Comparison of ENCODE assay signal across 1 cellular context in genomic region chr3:120469440-120470415, GRCh38.
TF ChIP-seq lines count a peak whose summit lies in the region.

No MANE protein-coding gene starts in this region.

TF ChIP-seq in K562, 482 proteins besides CTCF, POLR2A, EP300 and RAD21 (continued from another document and continues in another):
- no peak for TF ChIP-seq ETV6 (IDR thresholded peaks at IDR 0.05; ENCODE audit: borderline replicate concordance in 1 of 2, low read depth in 2 of 2, low read length in 1 of 2)
- TF ChIP-seq ETV6 (CRISPR knock-in tag; IDR thresholded peaks at IDR 0.05; ENCODE audit: borderline replicate concordance): no peak
- TF ChIP-seq SIRT6 (IDR thresholded peaks at IDR 0.05; ENCODE audit: low read depth, low read length): no peak
- TF ChIP-seq ZNF282 (CRISPR knock-in tag; IDR thresholded peaks at IDR 0.05): no peak
- TF ChIP-seq ZBTB34 (CRISPR knock-in tag; IDR thresholded peaks at IDR 0.05): no peak
- TF ChIP-seq NR4A1 (CRISPR knock-in tag; IDR thresholded peaks at IDR 0.05): no peak
- peak; percentile 48; the same call in 1 of the 2 replicates for TF ChIP-seq NR4A1 (tag; IDR thresholded peaks at IDR 0.05)
- TF ChIP-seq NR3C1 (CRISPR knock-in tag; IDR thresholded peaks at IDR 0.05): no peak
- TF ChIP-seq ZNF263 (CRISPR knock-in tag; IDR thresholded peaks at IDR 0.05; ENCODE audit: borderline replicate concordance): no peak
- no peak for TF ChIP-seq POLR2AphosphoS2 (IDR thresholded peaks at IDR 0.05; ENCODE audit: low read length)
- no peak for TF ChIP-seq THAP7 (CRISPR knock-in tag; IDR thresholded peaks at IDR 0.05)
- no peak for TF ChIP-seq MAX (CRISPR knock-in tag; IDR thresholded peaks at IDR 0.05)
- no peak for TF ChIP-seq TCF3 (CRISPR knock-in tag; IDR thresholded peaks at IDR 0.05)
- TF ChIP-seq POLR2B (IDR thresholded peaks at IDR 0.05; ENCODE audit: low read depth, partially characterized antibody): no peak
- no peak for TF ChIP-seq PHB (CRISPR knock-in tag; IDR thresholded peaks at IDR 0.05)
- no peak for TF ChIP-seq ERF (CRISPR knock-in tag; IDR thresholded peaks at IDR 0.05)
- no peak for TF ChIP-seq FOXJ3 (CRISPR knock-in tag; IDR thresholded peaks at IDR 0.05)
- TF ChIP-seq GATA2 (CRISPR knock-in tag; IDR thresholded peaks at IDR 0.05): no peak
- no peak for TF ChIP-seq PPARD (CRISPR knock-in tag; IDR thresholded peaks at IDR 0.05)
- TF ChIP-seq MYNN (IDR thresholded peaks at IDR 0.05): no peak
- no peak for TF ChIP-seq MYNN (CRISPR knock-in tag; IDR thresholded peaks at IDR 0.05)
- no peak for TF ChIP-seq RBM17 (IDR thresholded peaks at IDR 0.05; ENCODE audit: borderline replicate concordance, low read depth, low read length)
- TF ChIP-seq ZBTB12 (CRISPR knock-in tag; IDR thresholded peaks at IDR 0.05): no peak
- no peak for TF ChIP-seq SMAD2 (IDR thresholded peaks at IDR 0.05; ENCODE audit: low read depth, low read length)
- TF ChIP-seq CUX1 (CRISPR knock-in tag; IDR thresholded peaks at IDR 0.05): no peak
- no peak for TF ChIP-seq ATF1 (CRISPR knock-in tag; IDR thresholded peaks at IDR 0.05)
- TF ChIP-seq ATF1 (tag; IDR thresholded peaks at IDR 0.05): no peak
- 0 out of 2 replicates have a peak, but pooled peaks have one; percentile 25 for TF ChIP-seq ZNF766 (CRISPR knock-in tag; conservative IDR thresholded peaks at IDR 0.05)
- no peak for TF ChIP-seq NCOA1 (IDR thresholded peaks at IDR 0.05; ENCODE audit: low read depth)
- no peak for TF ChIP-seq SIN3B (IDR thresholded peaks at IDR 0.05; ENCODE audit: low read depth)
- TF ChIP-seq ATF3 (IDR thresholded peaks at IDR 0.05): no peak
- no peak for TF ChIP-seq ATF3 (CRISPR knock-in tag; conservative IDR thresholded peaks at IDR 0.05)
- no peak for TF ChIP-seq TCF15 (CRISPR knock-in tag; IDR thresholded peaks at IDR 0.05)
- no peak for TF ChIP-seq KDM4B (IDR thresholded peaks at IDR 0.05; ENCODE audit: borderline replicate concordance in 2 of 2, low read depth in 1 of 2)
- TF ChIP-seq EP400 (IDR thresholded peaks at IDR 0.05): no peak
- no peak for TF ChIP-seq POLR2H (tag; IDR thresholded peaks at IDR 0.05; ENCODE audit: low read depth)
- peak; percentile 86 for TF ChIP-seq ZNF175 (CRISPR knock-in tag; IDR thresholded peaks at IDR 0.05; ENCODE audit: low read depth)
- TF ChIP-seq HDAC1 (IDR thresholded peaks at IDR 0.05): no peak
- no peak for TF ChIP-seq UBTF (IDR thresholded peaks at IDR 0.05; ENCODE audit: borderline replicate concordance in 1 of 2, low read depth in 2 of 2, low read length in 2 of 2)
- no peak for TF ChIP-seq GMEB1 (CRISPR knock-in tag; IDR thresholded peaks at IDR 0.05)
- no peak for TF ChIP-seq HMG20B (CRISPR knock-in tag; IDR thresholded peaks at IDR 0.05)
- TF ChIP-seq TAF9B (IDR thresholded peaks at IDR 0.05; ENCODE audit: partially characterized antibody): no peak
- TF ChIP-seq NR2C1 (IDR thresholded peaks at IDR 0.05): no peak
- TF ChIP-seq NR2C1 (tag; IDR thresholded peaks at IDR 0.05): 0 out of 2 replicates have a peak, but pooled peaks have one; percentile 21
- TF ChIP-seq ZEB2 (IDR thresholded peaks at IDR 0.05): no peak
- TF ChIP-seq FOXO4 (CRISPR knock-in tag; IDR thresholded peaks at IDR 0.05): no peak
- no peak for TF ChIP-seq ATF7 (IDR thresholded peaks at IDR 0.05)
- no peak for TF ChIP-seq KLF1 (tag; IDR thresholded peaks at IDR 0.05)
- peak; percentile 76 to 96; a peak in 3 of 4 replicates for TF ChIP-seq SRF (CRISPR knock-in tag; IDR thresholded peaks at IDR 0.05)
- no peak for TF ChIP-seq GTF2B (IDR thresholded peaks at IDR 0.05; ENCODE audit: extremely low read depth, insufficient read length)
- no peak for TF ChIP-seq ZNF76 (CRISPR knock-in tag; IDR thresholded peaks at IDR 0.05; ENCODE audit: borderline replicate concordance)
- TF ChIP-seq FOXM1 (IDR thresholded peaks at IDR 0.05; ENCODE audit: low read depth): no peak
- no peak for TF ChIP-seq FOXM1 (CRISPR knock-in tag; IDR thresholded peaks at IDR 0.05; ENCODE audit: low read depth)
- TF ChIP-seq ILF3 (IDR thresholded peaks at IDR 0.05; ENCODE audit: borderline replicate concordance): no peak
- TF ChIP-seq TAF7 (tag; IDR thresholded peaks at IDR 0.05): no peak
